27 cellular contexts compared by ENCODE assay signal in the genomic region with DNA sequence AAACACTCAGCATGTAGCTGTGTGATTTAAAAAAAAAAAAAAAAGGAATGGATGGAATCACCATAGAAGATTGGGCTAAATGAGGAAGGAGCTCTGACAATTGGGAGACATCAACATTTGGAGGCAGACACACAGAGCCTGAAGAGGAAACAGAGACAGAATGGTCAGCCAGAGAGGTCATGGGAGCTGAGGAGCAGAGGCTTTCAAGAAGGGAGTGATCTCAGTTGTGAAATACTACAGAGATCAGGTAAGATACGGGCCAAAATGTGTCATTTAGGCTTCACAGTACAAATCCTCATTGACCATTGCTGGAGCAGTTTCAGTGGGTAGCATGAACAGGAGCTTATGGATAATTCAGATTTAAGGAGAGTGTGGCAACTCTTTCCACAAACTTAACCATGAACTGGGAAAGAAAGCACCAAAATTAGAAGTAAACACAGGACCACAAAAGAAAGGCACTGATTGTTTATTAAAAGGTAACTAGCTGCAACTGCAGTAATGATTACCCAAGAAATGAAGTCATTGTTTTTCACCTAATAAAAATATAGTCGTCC.
DNase-seq lines count a peak whose midpoint lies in the region; ATAC-seq, FAIRE-seq and TF ChIP-seq lines count a peak whose summit lies in the region.
"Had no signal": no experiment of that assay in that cellular context is flagged by ENCODE, and none has a peak within 500 bp of the region (broad histone marks: within the 10 kb centered on the region; RNA-seq: fewer than 3 reads in every experiment).

No MANE protein-coding gene starts in this region.

- H3K79me2 ChIP-seq in keratinocyte (ENCODE audit: control insufficient read depth, insufficient read depth, low read length) = no peaks in the 10 kb centered on the region

- ATAC-seq in GM19395 (IDR thresholded peaks at IDR 0.05; ENCODE audit: unreplicated experiment) = peak; percentile 36
- ATAC-seq in IMR-90 (ENCODE audit: low read depth) = no peak
- no peak for ATAC-seq in HG03460 (IDR thresholded peaks at IDR 0.05; ENCODE audit: unreplicated experiment)
- ATAC-seq in T-helper 17 cell = no peak
- ATAC-seq: HCT116, Panc1 had no signal

- no peak overlapping the region for H2AK5ac ChIP-seq in IMR-90 (ENCODE audit: low read depth, low read length)

- H3K9me3 Mint-ChIP-seq in osteocyte (ENCODE audit: unreplicated experiment) = peaks cover 3% of the 10 kb centered on the region

- in situ Hi-C loops in Caki2 (cut with HindIII; ENCODE audit: low pct_unique_long_range_greater_than_20kb, low sequenced_read_pairs) = no loop called here
- in situ Hi-C loops in IMR-90 (cut with MboI; ENCODE audit: low sequenced_read_pairs) = no loop called here

- TF ChIP-seq POLR2A in IMR-90 (IDR thresholded peaks at IDR 0.05; ENCODE audit: low read depth, low read length) = no peak

- CTCF ChIA-PET in IMR-90 (lab: Yijun Ruan, JAX) = no interaction called here

- H3K36me3 ChIP-seq in IMR-90 (ENCODE audit: control insufficient read depth, insufficient read depth, low read length) = no peaks in the 10 kb centered on the region
- H3K36me3 ChIP-seq in keratinocyte (ENCODE audit: control insufficient read depth in 2 of 2, extremely low read depth in 1 of 2, insufficient read depth in 2 of 2, low read length in 2 of 2) = no peaks in the 10 kb centered on the region
- H3K36me3 ChIP-seq: BE2C, MG63 had no signal

- no peak overlapping the region for H3K4ac ChIP-seq in IMR-90 (ENCODE audit: low read depth, low read length)

- H2BK120ac ChIP-seq in IMR-90 (ENCODE audit: low read depth, low read length) = no peak overlapping the region

- H2BK15ac ChIP-seq in IMR-90 (ENCODE audit: low read depth, low read length) = no peak overlapping the region

- POLR2A ChIA-PET in IMR-90 (lab: Charles Lee; ENCODE audit: unreplicated experiment) = interaction anchor here (0.6 kb wide), 1 partner anchor 170 kb away, joined by 3 read pairs; no protein-coding TSS in a partner anchor

- H3K4me3 Mint-ChIP-seq in T-helper 17 cell (no peak overlapping the region), osteocyte (ENCODE audit: unreplicated experiment) (no peak overlapping the region)
- H3K4me3 Mint-ChIP-seq: CD14-positive monocyte; CD8-positive, alpha-beta memory T cell had no signal

- no peak overlapping the region for H4K91ac ChIP-seq in IMR-90 (ENCODE audit: insufficient read depth, low read depth, low read length)

- no TSS peak for BruUV-seq in IMR-90 (replicated peaks; lab: Mats Ljungman, UMichigan)

- no peak overlapping the region for H3K4me2 ChIP-seq in IMR-90 (ENCODE audit: low read depth, low read length)
- no peak overlapping the region for H3K4me2 ChIP-seq in keratinocyte (ENCODE audit: control insufficient read depth, extremely low read depth, insufficient read depth, low read depth, low read length)

- no peaks in the 10 kb centered on the region for H4K20me1 ChIP-seq in IMR-90 (ENCODE audit: insufficient read depth, low read length)
- H4K20me1 ChIP-seq in keratinocyte (ENCODE audit: control insufficient read depth, extremely low read depth, insufficient read depth, low read length) = no peaks in the 10 kb centered on the region

- WGBS in IMR-90 (ENCODE audit: extremely low coverage in 2 of 2, insufficient read length in 1 of 2), 2 experiments = 67% methylated on average over 1 of the region's 2 CpGs; no CpG with 5 or more reads in 1 of the 2 experiments

- H3K27me3 ChIP-seq in IMR-90 (ENCODE audit: control insufficient read depth, insufficient read depth, low read length) (no peaks in the 10 kb centered on the region), keratinocyte (ENCODE audit: control insufficient read depth, extremely low read depth, insufficient read depth, low read length) (no peaks in the 10 kb centered on the region)
- H3K27me3 ChIP-seq: BE2C, MG63 had no signal

- H3K27me3 Mint-ChIP-seq in T-helper 17 cell (no peaks in the 10 kb centered on the region), osteocyte (ENCODE audit: unreplicated experiment) (peaks cover 10% of the 10 kb centered on the region)

- intact Hi-C loops in IMR-90 (cut with micrococcal nuclease) = no loop called here

- H3K18ac ChIP-seq in IMR-90 (ENCODE audit: low read depth, low read length) = no peak overlapping the region

- no peaks in the 10 kb centered on the region for H3K79me1 ChIP-seq in IMR-90 (ENCODE audit: low read depth in 1 of 2, low read length in 2 of 2)

- peak; percentile 8 for DNase-seq in Caki2 (ENCODE audit: low read depth)
- DNase-seq in IMR-90 = no peak
- DNase-seq in keratinocyte (ENCODE audit: low read depth, low spot score) = no peak
- DNase-seq in T-helper 17 cell = no peak
- no peak for DNase-seq in activated CD4-positive, alpha-beta T cell treated with anti-CD3 and anti-CD28 coated beads, Interleukin-2, amount 50 U/mL, for 4 hours
- no peak for DNase-seq in osteocyte (ENCODE audit: extremely low spot score, unreplicated experiment)
- DNase-seq: 8988T; ACHN; BE2C; CD8-positive, alpha-beta memory T cell; DMS153; DND-41; KBM-7; MG63; NCI-H2029; NCI-H446 treated with DMSO at 0.1 percent for 48 hours; NCI-H526 treated with DMSO at 0.1 percent for 48 hours; SHP77 had no signal

- H3K56ac ChIP-seq in IMR-90 (ENCODE audit: extremely low read depth, insufficient read depth, low read length) = no peak overlapping the region

- TF ChIP-seq CTCF in IMR-90 (conservative IDR thresholded peaks at IDR 0.05; ENCODE audit: low read depth, low read length) (no peak), keratinocyte (optimal IDR thresholded peaks at IDR 0.05 in 1 of 3, IDR thresholded peaks at IDR 0.05 in 1 of 3, conservative IDR thresholded peaks at IDR 0.05 in 1 of 3; ENCODE audit: extremely low read depth in 1 of 3, insufficient read depth in 2 of 3, low read length in 3 of 3) (no peak), osteocyte (IDR thresholded peaks at IDR 0.05) (no peak)

- no peak overlapping the region for H3K23ac ChIP-seq in IMR-90 (ENCODE audit: low read depth, low read length)

- no peak overlapping the region for H3K27ac Mint-ChIP-seq in T-helper 17 cell
- no peak overlapping the region for H3K27ac Mint-ChIP-seq in osteocyte (ENCODE audit: unreplicated experiment)
- H3K27ac Mint-ChIP-seq: CD14-positive monocyte; CD8-positive, alpha-beta memory T cell had no signal

- no peaks in the 10 kb centered on the region for H3K4me1 Mint-ChIP-seq in T-helper 17 cell
- H3K4me1 Mint-ChIP-seq in osteocyte (ENCODE audit: unreplicated experiment) = peaks cover 3% of the 10 kb centered on the region
- H3K4me1 Mint-ChIP-seq: CD14-positive monocyte; CD8-positive, alpha-beta memory T cell had no signal

- peak; percentile 56 for FAIRE-seq in keratinocyte (lab: Jason Lieb, UNC)
- FAIRE-seq: GM12892, H1, HTR-8/SVneo had no signal

- TF ChIP-seq RAD21 in IMR-90 (IDR thresholded peaks at IDR 0.05; ENCODE audit: low read length) = no peak

- peak overlapping the region; percentile 24; the same call in 1 of the 2 replicates for H2BK20ac ChIP-seq in IMR-90 (ENCODE audit: low read depth, low read length)

- H3K9ac ChIP-seq in IMR-90 (ENCODE audit: low read depth, low read length) (no peak overlapping the region), keratinocyte (ENCODE audit: control insufficient read depth, extremely low read depth, insufficient read depth, low read length) (no peak overlapping the region)

- no peak overlapping the region for H2AK9ac ChIP-seq in IMR-90 (replicated peaks; ENCODE audit: low read depth, low read length, poor library complexity)

- H3K4me3 ChIP-seq in IMR-90 (ENCODE audit: insufficient read depth, low read depth, low read length) = no peak overlapping the region
- H3K4me3 ChIP-seq in keratinocyte (ENCODE audit: control insufficient read depth in 2 of 3, extremely low read depth in 1 of 3, insufficient read depth in 2 of 3, low read depth in 1 of 3, low read length in 3 of 3) = no peak overlapping the region
- H3K4me3 ChIP-seq: MG63 had no signal

- H3K14ac ChIP-seq in IMR-90 (replicated peaks; ENCODE audit: low read depth, low read length) = no peak overlapping the region

- H4K8ac ChIP-seq in IMR-90 (ENCODE audit: low read depth in 2 of 2, low read length in 2 of 2) = no peak overlapping the region

- H3K9me1 ChIP-seq in IMR-90 (ENCODE audit: insufficient read depth, low read length) (no peaks in the 10 kb centered on the region), keratinocyte (ENCODE audit: control insufficient read depth, extremely low read depth, insufficient read depth, low read length) (no peaks in the 10 kb centered on the region)

- H4K5ac ChIP-seq in IMR-90 (ENCODE audit: low read depth, low read length) = no peak overlapping the region

- H3K27ac ChIP-seq in IMR-90 (ENCODE audit: insufficient read depth, low read length) (no peak overlapping the region), keratinocyte (ENCODE audit: control insufficient read depth, insufficient read depth, low read length) (no peak overlapping the region)
- H3K27ac ChIP-seq: RWPE1 had no signal

- H3K9me3 ChIP-seq in IMR-90 (ENCODE audit: control insufficient read depth, insufficient read depth, low read length) (no peaks in the 10 kb centered on the region), keratinocyte (ENCODE audit: control insufficient read depth, low read depth, low read length) (no peaks in the 10 kb centered on the region), T-helper 17 cell (ENCODE audit: control insufficient read depth, low read length, poor library complexity, severe bottlenecking) (no peaks in the 10 kb centered on the region)
- H3K9me3 ChIP-seq: BE2C, MG63 had no signal

- dilution Hi-C loops in IMR-90 (cut with HindIII; ENCODE audit: low sequenced_read_pairs, unreplicated experiment) (no loop called here), keratinocyte (cut with MboI; ENCODE audit: extremely low pct_ligation_motif_present, low sequenced_read_pairs) (no loop called here)

- H3K4me1 ChIP-seq in IMR-90 (ENCODE audit: control insufficient read depth, insufficient read depth, low read length) (no peaks in the 10 kb centered on the region), keratinocyte (ENCODE audit: control insufficient read depth, extremely low read depth, insufficient read depth, low read length) (peaks cover 11% of the 10 kb centered on the region)
- H3K4me1 ChIP-seq: BE2C had no signal

- no peak overlapping the region for H2BK5ac ChIP-seq in IMR-90 (ENCODE audit: low read depth, low read length, poor library complexity, severe bottlenecking)

- no peaks in the 10 kb centered on the region for H3K36me3 Mint-ChIP-seq in T-helper 17 cell (ENCODE audit: low read depth)
- H3K36me3 Mint-ChIP-seq in osteocyte (ENCODE audit: unreplicated experiment) = no peaks in the 10 kb centered on the region
- H3K36me3 Mint-ChIP-seq: CD14-positive monocyte; CD8-positive, alpha-beta memory T cell had no signal

- H2AFZ ChIP-seq in IMR-90 (replicated peaks; ENCODE audit: low read length, poor library complexity) (no peak overlapping the region), keratinocyte (ENCODE audit: control insufficient read depth, low read length) (no peak overlapping the region)

TF ChIP-seq in IMR-90, 13 proteins besides CTCF, POLR2A, EP300 and RAD21:
- no peak for TF ChIP-seq BHLHE40 (IDR thresholded peaks at IDR 0.05; ENCODE audit: low read depth, low read length)
